ENCODE assay signal across 9 cellular contexts in genomic region chr3:14602006-14602803, GRCh38. TPM values are rescaled to one million over a fixed set of nuclear protein-coding genes. Genes with fewer than 3 reads are reported as not detected.
DNase-seq lines count a peak whose midpoint lies in the region; ATAC-seq and TF ChIP-seq lines count a peak whose summit lies in the region.
"Had no signal": no experiment of that assay in that cellular context is flagged by ENCODE, and none has a peak within 500 bp of the region (broad histone marks: within the 10 kb centered on the region; RNA-seq: fewer than 3 reads in every experiment).

No MANE protein-coding gene starts in this region.

- H3K9ac ChIP-seq in mammary epithelial cell (ENCODE audit: insufficient read depth, low read length) = no peak overlapping the region

- peaks cover 12% of the 10 kb centered on the region for H3K4me1 ChIP-seq in mammary epithelial cell (ENCODE audit: insufficient read depth, low read length)

- H3K4me3 ChIP-seq in H7 (ENCODE audit: insufficient read depth, low read depth, low read length) = peak overlapping the region; percentile 62
- peak overlapping the region in 1 of 3 experiments; percentile 27 for H3K4me3 ChIP-seq in mammary epithelial cell (replicated peaks in 1 of 3; ENCODE audit: insufficient read depth in 1 of 3, low read depth in 2 of 3, low read length in 3 of 3)

- no peaks in the 10 kb centered on the region for H3K9me3 ChIP-seq in mammary epithelial cell (replicated peaks; ENCODE audit: insufficient read depth, low read length)

- in situ Hi-C loops in mammary epithelial cell (cut with MboI; ENCODE audit: low sequenced_read_pairs in 2 of 2) = no loop called here

- dilution Hi-C loops in mammary epithelial cell (cut with HindIII; ENCODE audit: low sequenced_read_pairs) = no loop called here

- no peak overlapping the region for H3K27ac Mint-ChIP-seq in mesothelial cell of epicardium

- BruUV-seq in mammary epithelial cell (replicated peaks; lab: Mats Ljungman, UMichigan) = no TSS peak

- H3K9me3 Mint-ChIP-seq in mesothelial cell of epicardium = peaks cover 3% of the 10 kb centered on the region

- CTCF ChIA-PET in mammary epithelial cell (lab: Charles Lee; ENCODE audit: low non-redundant PET) = no interaction called here

- peak; percentile 58 for TF ChIP-seq CTCF in 22Rv1 (IDR thresholded peaks at IDR 0.05)
- no peak for TF ChIP-seq CTCF in mammary epithelial cell (conservative IDR thresholded peaks at IDR 0.05 in 1 of 2, IDR thresholded peaks at IDR 0.05 in 1 of 2; ENCODE audit: extremely low read depth in 1 of 2, insufficient read depth in 1 of 2, low read depth in 1 of 2, low read length in 2 of 2)
- peak; percentile 23 for TF ChIP-seq CTCF in mesothelial cell of epicardium (IDR thresholded peaks at IDR 0.05; ENCODE audit: unreplicated experiment)

- no peaks in the 10 kb centered on the region for H4K20me1 ChIP-seq in mammary epithelial cell (ENCODE audit: insufficient read depth, low read length)

- H3K79me2 ChIP-seq in mammary epithelial cell (ENCODE audit: insufficient read depth, low read length) = no peaks in the 10 kb centered on the region

- ATAC-seq in GM19035 (IDR thresholded peaks at IDR 0.05; ENCODE audit: unreplicated experiment) (no peak), GM18517 (IDR thresholded peaks at IDR 0.05; ENCODE audit: unreplicated experiment) (no peak)

- H3K27ac ChIP-seq in 22Rv1 (no peak overlapping the region), mammary epithelial cell (ENCODE audit: insufficient read depth, low read depth, low read length) (no peak overlapping the region)

- no peaks in the 10 kb centered on the region for H3K36me3 Mint-ChIP-seq in mesothelial cell of epicardium

- H2AFZ ChIP-seq in mammary epithelial cell (ENCODE audit: low read depth, low read length) = no peak overlapping the region

- peak; percentile 93 for DNase-seq in H7
- no peak for DNase-seq in mammary epithelial cell
- no peak for DNase-seq in mesothelial cell of epicardium (ENCODE audit: low spot score in 2 of 2, unreplicated experiment in 2 of 2)
- no peak for DNase-seq in T-helper 1 cell
- DNase-seq in T-helper 2 cell = no peak
- DNase-seq: MV-4-11 had no signal

- peak overlapping the region; percentile 29 for H3K4me3 Mint-ChIP-seq in mesothelial cell of epicardium

- H3K4me2 ChIP-seq in mammary epithelial cell (ENCODE audit: insufficient read depth, low read depth, low read length) = peak overlapping the region; percentile 72

- H3K27me3 ChIP-seq in H7 (ENCODE audit: control insufficient read depth, insufficient read depth, low read length) = peaks cover 23% of the 10 kb centered on the region
- H3K27me3 ChIP-seq in mammary epithelial cell (ENCODE audit: insufficient read depth, low read length) = peaks cover 13% of the 10 kb centered on the region

- H3K36me3 ChIP-seq in H7 (replicated peaks; ENCODE audit: control insufficient read depth, insufficient read depth, low read length) (no peaks in the 10 kb centered on the region), mammary epithelial cell (ENCODE audit: insufficient read depth, low read length) (no peaks in the 10 kb centered on the region)

- H3K27me3 Mint-ChIP-seq in mesothelial cell of epicardium (ENCODE audit: low read depth) = peaks cover 86% of the 10 kb centered on the region

- intact Hi-C loops in mammary epithelial cell (cut with micrococcal nuclease) = no loop called here

- H3K4me1 Mint-ChIP-seq in mesothelial cell of epicardium = no peaks in the 10 kb centered on the region

- WGBS in mammary epithelial cell (ENCODE audit: low coverage, missing lambda C conversion rate) = 20% methylated on average over 17 of the region's 66 CpGs

RNA-seq across cellular contexts. Expression of gene CCDC174, which starts 49.4 kb away (rescaled TPM):
- 8.4 and 15.6 TPM in 2 replicates for total RNA-seq in H7 (2014; rRNA removed; shearing (Covaris generic))
- 10 to 100 TPM; 13.5 to 24.9 TPM for total RNA-seq in mammary epithelial cell
- 5.0 TPM for polyA plus RNA-seq in mammary epithelial cell
- polyA minus RNA-seq in mammary epithelial cell = 1.2 TPM
- total RNA-seq in mesothelial cell of epicardium = 21.8 to 25.5 TPM (median 22.6 TPM) in 3 replicates

Comparison
In these comparisons a context has a peak if more than half of its experiments do, and no peak if none do; other contexts are left out.
1. CTCF ChIP-seq: peak in 22Rv1 (single experiment) and mesothelial cell of epicardium (single experiment); none in mammary epithelial cell (0 of 2).